8 cellular contexts compared by ENCODE assay signal in genomic region chr10:7787150-7787856, GRCh38. TPM values are rescaled to one million over a fixed set of nuclear protein-coding genes. Genes with fewer than 3 reads are reported as not detected.
DNase-seq lines count a peak whose midpoint lies in the region; TF ChIP-seq lines count a peak whose summit lies in the region.

No MANE protein-coding gene starts in this region.

- H3K27me3 Mint-ChIP-seq in H9 (ENCODE audit: low read depth): no peaks in the 10 kb centered on the region

- peaks cover 6 to 22% (median 21%) of the 10 kb centered on the region in 3 experiments; a peak in 6 of 7 replicates for H3K36me3 Mint-ChIP-seq in H9 (ENCODE audit: insufficient read depth in 1 of 3, low read depth in 3 of 3)

- H3K9ac ChIP-seq in H9 (ENCODE audit: extremely low read depth, insufficient read length, low read length): peak overlapping the region; percentile 96

- H3K79me2 ChIP-seq in H9 (ENCODE audit: insufficient read depth, low read length): peaks cover 45% of the 10 kb centered on the region

- H3K4me3 ChIP-seq in GM12865 (ENCODE audit: low read depth, low read length) (peak overlapping the region; percentile 99), NB4 (ENCODE audit: low read depth, low read length) (peak overlapping the region; percentile 87), neutrophil (ENCODE audit: low read depth in 1 of 2, low read length in 1 of 2) (peak overlapping the region; percentile 86 to 89)

- no peak overlapping the region for H2BK5ac ChIP-seq in H9 (ENCODE audit: insufficient read length, low read length)

- H2BK15ac ChIP-seq in H9 (ENCODE audit: low read depth, low read length): no peak overlapping the region

- H3K14ac ChIP-seq in H9 (ENCODE audit: insufficient read depth, low read length): peak overlapping the region; percentile 71

- no peak overlapping the region for H3K27ac Mint-ChIP-seq in H9

- no peak overlapping the region for H3K23ac ChIP-seq in H9 (ENCODE audit: insufficient read length, low read depth, low read length)

- H2BK20ac ChIP-seq in H9 (ENCODE audit: low read depth, low read length, poor library complexity, severe bottlenecking): no peak overlapping the region

- H3K18ac ChIP-seq in H9 (ENCODE audit: insufficient read length, low read depth, low read length): peak overlapping the region; percentile 75

- H4K5ac ChIP-seq in H9 (ENCODE audit: insufficient read length, low read depth, low read length): no peak overlapping the region

- H3K23me2 ChIP-seq in H9 (ENCODE audit: insufficient read length, low read depth, low read length, poor library complexity, severe bottlenecking): peaks cover 5% of the 10 kb centered on the region

- no peak overlapping the region for H3K4me3 Mint-ChIP-seq in H9

- no peak overlapping the region for H2BK120ac ChIP-seq in H9 (ENCODE audit: low read depth, low read length, poor library complexity, severe bottlenecking)

- H2AK5ac ChIP-seq in H9 (ENCODE audit: insufficient read length, low read length): no peak overlapping the region

- peak overlapping the region; percentile 41 for H2AFZ ChIP-seq in H9 (ENCODE audit: low read length)

- peaks cover 13 to 15% of the 10 kb centered on the region in 2 experiments for H3K4me1 Mint-ChIP-seq in H9

- H3T11ph ChIP-seq in H9 (ENCODE audit: low read length): no peak overlapping the region

- no peaks in the 10 kb centered on the region for H4K20me1 ChIP-seq in H9 (ENCODE audit: control insufficient read depth, insufficient read depth, insufficient read length)

- H3K36me3 ChIP-seq in neutrophil: peaks cover 3% of the 10 kb centered on the region

- H3K4me2 ChIP-seq in H9 (ENCODE audit: insufficient read depth, insufficient read length, low read length): peak overlapping the region; percentile 95

- peak; percentile 10 for DNase-seq in GM12865 (ENCODE audit: low read depth)
- no peak for DNase-seq in H9
- peak; percentile 11 for DNase-seq in NB4 (ENCODE audit: low read depth)
- peak; percentile 40 to 62 for DNase-seq in erythroblast (lab: John Stamatoyannopoulos, UW)
- DNase-seq in cerebellum (ENCODE audit: low spot score): no peak
- no peak for DNase-seq in AML-193 (lab: John Stamatoyannopoulos, UW)
- no peak for DNase-seq in SHP77 treated with DMSO at 0.1 percent for 48 hours (lab: John Stamatoyannopoulos, UW)

- no peak overlapping the region for H4K91ac ChIP-seq in H9 (ENCODE audit: insufficient read length, low read depth, low read length)

- no peak overlapping the region for H3K56ac ChIP-seq in H9 (ENCODE audit: insufficient read length, low read depth, low read length)

- WGBS in H9 (ENCODE audit: extremely low coverage, insufficient read length, low lambda C conversion rate): no CpG with 5 or more reads among the region's 26 CpGs

- no peak overlapping the region for H4K8ac ChIP-seq in H9 (replicated peaks; ENCODE audit: insufficient read length, low read depth, low read length)

- no peak for TF ChIP-seq CTCF in GM12865 (IDR thresholded peaks at IDR 0.05; ENCODE audit: insufficient read depth, low read depth, low read length, missing control alignments)
- TF ChIP-seq CTCF in H9 (conservative IDR thresholded peaks at IDR 0.05): no peak
- TF ChIP-seq CTCF in NB4 (IDR thresholded peaks at IDR 0.05; ENCODE audit: low read depth, low read length): no peak
- no peak for TF ChIP-seq CTCF in neutrophil (IDR thresholded peaks at IDR 0.05)

- H3K27ac ChIP-seq in H9 (ENCODE audit: insufficient read length, low read depth, low read length) (no peak overlapping the region), neutrophil (peak overlapping the region; percentile 75)

- no peak overlapping the region for H2BK12ac ChIP-seq in H9 (ENCODE audit: insufficient read length, low read depth, low read length)

- no peaks in the 10 kb centered on the region for H3K9me3 Mint-ChIP-seq in H9

- H3K4ac ChIP-seq in H9 (ENCODE audit: low read depth, low read length): no peak overlapping the region

- H3K9me3 ChIP-seq in H9 (ENCODE audit: control insufficient read depth, low read depth, low read length) (no peaks in the 10 kb centered on the region), neutrophil (no peaks in the 10 kb centered on the region)

- no peaks in the 10 kb centered on the region for H3K27me3 ChIP-seq in H9 (ENCODE audit: insufficient read depth, low read length)
- H3K27me3 ChIP-seq in neutrophil: no peaks in the 10 kb centered on the region

- H3K4me1 ChIP-seq in H9 (ENCODE audit: insufficient read depth, low read length): no peaks in the 10 kb centered on the region
- H3K4me1 ChIP-seq in neutrophil (ENCODE audit: control insufficient read depth in 1 of 2, insufficient read depth in 1 of 2, low read depth in 1 of 2, low read length in 1 of 2): peaks cover 27 to 33% of the 10 kb centered on the region in 2 experiments

- TF ChIP-seq POLR2A in NB4 (IDR thresholded peaks at IDR 0.05; ENCODE audit: extremely low read depth, insufficient read length) (no peak), erythroblast (IDR thresholded peaks at IDR 0.05; ENCODE audit: low read length) (no peak)

- H3K79me1 ChIP-seq in H9 (ENCODE audit: insufficient read depth, low read depth, low read length, poor library complexity, severe bottlenecking): peaks cover 3% of the 10 kb centered on the region

RNA-seq across cellular contexts. Expression of gene KIN, which starts 0.5 kb away (rescaled TPM):
- total RNA-seq in H9 (2021) (20.9 and 23.4 TPM in 2 replicates), cerebellum (11.1 TPM)

RNA-seq across cellular contexts. Expression of gene ATP5F1C, which starts 0.7 kb away (rescaled TPM):
- total RNA-seq in H9 (2021) (268 and 280 TPM in 2 replicates), cerebellum (166 TPM)

RNA-seq across cellular contexts. Expression of gene TAF3, which starts 31.0 kb away (rescaled TPM):
- total RNA-seq in H9 (2021) (10.1 and 10.2 TPM in 2 replicates), cerebellum (3.2 TPM)

Comparison
In these comparisons a context has a peak if more than half of its experiments do, and no peak if none do; other contexts are left out.
1. DNase-seq: peak in GM12865 (single experiment), NB4 (single experiment) and erythroblast (2 of 2); none in H9 (single experiment), cerebellum (single experiment), AML-193 (0 of 2) and SHP77 treated with DMSO at 0.1 percent for 48 hours (single experiment).
2. Peak in every context shown above with its lines, with median percentiles within 50 percentile points of each other: H3K4me3 ChIP-seq.